Comparison of ENCODE assay signal across 18 cellular contexts in the genomic region with DNA sequence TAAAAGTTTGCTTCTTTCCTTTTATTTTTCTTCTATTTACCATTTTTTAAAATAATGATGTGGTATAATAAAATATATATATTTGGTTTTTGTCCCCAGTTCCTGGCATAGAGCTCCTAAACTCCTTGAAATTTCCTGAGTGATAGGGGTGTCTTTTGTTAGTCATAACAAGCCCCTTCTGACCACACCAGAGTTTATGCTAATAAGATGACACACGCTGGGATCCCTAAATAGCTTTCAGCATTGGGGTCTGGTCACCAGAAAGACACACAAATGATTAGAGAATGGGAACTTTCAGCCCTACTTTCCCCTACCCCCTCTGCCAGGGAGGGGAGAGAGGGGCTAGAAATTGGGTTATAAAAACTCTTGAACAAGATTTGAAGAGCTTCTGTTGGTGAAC. TPM values are rescaled to one million over a fixed set of nuclear protein-coding genes. Genes with fewer than 3 reads are reported as not detected.
"Had no signal": no experiment of that assay in that cellular context is flagged by ENCODE, and none has a peak within 500 bp of the region (broad histone marks: within the 10 kb centered on the region; RNA-seq: fewer than 3 reads in every experiment).

No MANE protein-coding gene starts in this region.

- H3K4me2 ChIP-seq: SK-N-SH had no signal

- H3K27ac ChIP-seq: RWPE1 had no signal

- DNase-seq: KBM-7, NCI-H1092 treated with DMSO at 0.1 percent for 48 hours, NCI-H1436, NCI-H187, NCI-H2029, NCI-H2081 treated with DMSO at 0.1 percent for 48 hours, NCI-H2227 treated with DMSO at 0.1 percent for 48 hours, NCI-H524, NCI-H526 treated with DMSO at 0.1 percent for 48 hours, NCI-H748 treated with DMSO at 0.1 percent for 48 hours, PC-3, SHP77, SK-N-SH, T-helper 1 cell had no signal

- H3K9ac ChIP-seq: SK-N-SH had no signal

- H3K9me3 ChIP-seq: SK-N-SH had no signal

RNA-seq across cellular contexts. Expression of gene COL24A1, which starts 56.2 kb away (rescaled TPM):
- total RNA-seq: HT1080, MCF 10A, SK-MEL-5 had no signal
